ENCODE assay signal across 9 cellular contexts in genomic region chr2:67259581-67260347, GRCh38.
DNase-seq lines count a peak whose midpoint lies in the region; ATAC-seq, FAIRE-seq and TF ChIP-seq lines count a peak whose summit lies in the region.
"Had no signal": no experiment of that assay in that cellular context is flagged by ENCODE, and none has a peak within 500 bp of the region (broad histone marks: within the 10 kb centered on the region; RNA-seq: fewer than 3 reads in every experiment).

No MANE protein-coding gene starts in this region.

- no peaks in the 10 kb centered on the region for H3K27me3 Mint-ChIP-seq in osteocyte (ENCODE audit: unreplicated experiment)
- H3K27me3 Mint-ChIP-seq in progenitor cell of endocrine pancreas: no peaks in the 10 kb centered on the region
- H3K27me3 Mint-ChIP-seq in naive thymus-derived CD4-positive, alpha-beta T cell: peaks cover 0 to 5% (median 1%) of the 10 kb centered on the region in 5 donors
- no peaks in the 10 kb centered on the region for H3K27me3 Mint-ChIP-seq in endothelial cell (ENCODE audit: unreplicated experiment)

- H3K36me3 Mint-ChIP-seq in osteocyte (ENCODE audit: unreplicated experiment) (no peaks in the 10 kb centered on the region), progenitor cell of endocrine pancreas (ENCODE audit: insufficient read depth) (no peaks in the 10 kb centered on the region), endothelial cell (ENCODE audit: low read depth, unreplicated experiment) (no peaks in the 10 kb centered on the region)
- H3K36me3 Mint-ChIP-seq in naive thymus-derived CD4-positive, alpha-beta T cell: no peaks in the 10 kb centered on the region
- H3K36me3 Mint-ChIP-seq: naive B cell had no signal

- POLR2A ChIA-PET in endothelial cell of umbilical vein (lab: Charles Lee): no interaction called here
- POLR2A ChIA-PET in naive thymus-derived CD4-positive, alpha-beta T cell (lab: Charles Lee): interaction anchor here (0.6 kb wide), 1 partner anchor 966 kb away, joined by 4 read pairs; no protein-coding TSS in a partner anchor

- no peaks in the 10 kb centered on the region for H3K36me3 ChIP-seq in endothelial cell of umbilical vein (ENCODE audit: control insufficient read depth in 2 of 2, extremely low read depth in 1 of 2, insufficient read depth in 2 of 2, low read length in 2 of 2)
- no peaks in the 10 kb centered on the region for H3K36me3 ChIP-seq in naive thymus-derived CD4-positive, alpha-beta T cell (ENCODE audit: control insufficient read depth in 2 of 3, insufficient read depth in 3 of 3, low read length in 3 of 3)

- H3K9me1 ChIP-seq in endothelial cell of umbilical vein (replicated peaks; ENCODE audit: control insufficient read depth, extremely low read depth, insufficient read depth, low read length): no peaks in the 10 kb centered on the region

- H3K4me3 Mint-ChIP-seq in osteocyte (ENCODE audit: unreplicated experiment) (no peak overlapping the region), progenitor cell of endocrine pancreas (ENCODE audit: low read depth) (no peak overlapping the region), endothelial cell (ENCODE audit: unreplicated experiment) (no peak overlapping the region)
- H3K4me3 Mint-ChIP-seq in naive thymus-derived CD4-positive, alpha-beta T cell: no peak overlapping the region
- H3K4me3 Mint-ChIP-seq: naive B cell had no signal

- peaks cover 12% of the 10 kb centered on the region for H3K4me1 ChIP-seq in endothelial cell of umbilical vein (ENCODE audit: control insufficient read depth, extremely low read depth, insufficient read depth, low read length)
- H3K4me1 ChIP-seq in naive thymus-derived CD4-positive, alpha-beta T cell (ENCODE audit: control insufficient read depth in 2 of 2, insufficient read depth in 2 of 2, low read length in 2 of 2): no peaks in the 10 kb centered on the region

- no peaks in the 10 kb centered on the region for H3K9me3 ChIP-seq in endothelial cell of umbilical vein (replicated peaks; ENCODE audit: control insufficient read depth, insufficient read depth, low read length)
- no peaks in the 10 kb centered on the region for H3K9me3 ChIP-seq in naive thymus-derived CD4-positive, alpha-beta T cell (ENCODE audit: control insufficient read depth in 2 of 3, low read length in 3 of 3)

- H4K20me1 ChIP-seq in endothelial cell of umbilical vein (replicated peaks; ENCODE audit: control insufficient read depth, extremely low read depth, insufficient read depth, low read length): no peaks in the 10 kb centered on the region

- H3K4me1 Mint-ChIP-seq in osteocyte (ENCODE audit: unreplicated experiment): peaks cover 40% of the 10 kb centered on the region
- H3K4me1 Mint-ChIP-seq in progenitor cell of endocrine pancreas (ENCODE audit: low read depth): peaks cover 1% of the 10 kb centered on the region
- H3K4me1 Mint-ChIP-seq in naive thymus-derived CD4-positive, alpha-beta T cell: no peaks in the 10 kb centered on the region
- H3K4me1 Mint-ChIP-seq in endothelial cell (ENCODE audit: unreplicated experiment): no peaks in the 10 kb centered on the region
- H3K4me1 Mint-ChIP-seq: naive B cell had no signal

- H3K4me2 ChIP-seq in endothelial cell of umbilical vein (ENCODE audit: insufficient read depth, low read length): peak overlapping the region; percentile 2

- BruUV-seq in endothelial cell of umbilical vein (replicated peaks; lab: Mats Ljungman, UMichigan): no TSS peak

- CTCF ChIA-PET in endothelial cell of umbilical vein (lab: Charles Lee): interaction anchor here (0.7 kb wide), 1 partner anchor 391 kb away, joined by 3 read pairs; no protein-coding TSS in a partner anchor
- CTCF ChIA-PET in naive thymus-derived CD4-positive, alpha-beta T cell (lab: Charles Lee): no interaction called here

- H3K4me3 ChIP-seq in endothelial cell of umbilical vein (replicated peaks in 1 of 3; ENCODE audit: insufficient read depth in 1 of 3, low read depth in 1 of 3, low read length in 3 of 3): no peak overlapping the region
- no peak overlapping the region for H3K4me3 ChIP-seq in naive thymus-derived CD4-positive, alpha-beta T cell (ENCODE audit: low read length)

- peak overlapping the region; percentile 25 for H2AFZ ChIP-seq in endothelial cell of umbilical vein (ENCODE audit: low read depth, low read length)

- intact Hi-C loops in endothelial cell of umbilical vein (cut with micrococcal nuclease): no loop called here
- intact Hi-C loops in naive thymus-derived CD4-positive, alpha-beta T cell (cut with micrococcal nuclease): no loop called here

- H3K79me2 ChIP-seq in endothelial cell of umbilical vein (ENCODE audit: control insufficient read depth, insufficient read depth, low read length): no peaks in the 10 kb centered on the region

- H3K27me3 ChIP-seq in endothelial cell of umbilical vein (ENCODE audit: control insufficient read depth in 2 of 2, insufficient read depth in 2 of 2, low read length in 2 of 2): no peaks in the 10 kb centered on the region
- no peaks in the 10 kb centered on the region for H3K27me3 ChIP-seq in naive thymus-derived CD4-positive, alpha-beta T cell (ENCODE audit: control insufficient read depth in 2 of 2, insufficient read depth in 2 of 2, low read length in 2 of 2)

- DNase-seq in DMS 273 (lab: John Stamatoyannopoulos, UW; ENCODE audit: unreplicated experiment): peak; percentile 63
- DNase-seq in NCI-H2196 treated with DMSO at 0.1 percent for 48 hours (lab: John Stamatoyannopoulos, UW; ENCODE audit: unreplicated experiment): peak; percentile 9
- DNase-seq in endothelial cell of umbilical vein (ENCODE audit: low read depth, low spot score): peak; percentile 61
- DNase-seq in osteocyte (ENCODE audit: extremely low spot score, unreplicated experiment): no peak
- no peak for DNase-seq in progenitor cell of endocrine pancreas (ENCODE audit: low spot score, unreplicated experiment)
- DNase-seq in naive thymus-derived CD4-positive, alpha-beta T cell: no peak
- no peak for DNase-seq in COLO829 (ENCODE audit: low spot score)
- no peak for DNase-seq in endothelial cell (ENCODE audit: low spot score)
- DNase-seq: naive B cell had no signal

- no peak overlapping the region for H3K9ac ChIP-seq in endothelial cell of umbilical vein (replicated peaks; ENCODE audit: extremely low read depth, insufficient read depth, low read length)

- dilution Hi-C loops in endothelial cell of umbilical vein (cut with MboI; ENCODE audit: extremely low pct_ligation_motif_present, low sequenced_read_pairs): no loop called here

- H3K27ac Mint-ChIP-seq in osteocyte (ENCODE audit: unreplicated experiment): peak overlapping the region; percentile 87
- no peak overlapping the region for H3K27ac Mint-ChIP-seq in progenitor cell of endocrine pancreas
- no peak overlapping the region for H3K27ac Mint-ChIP-seq in naive thymus-derived CD4-positive, alpha-beta T cell
- H3K27ac Mint-ChIP-seq in endothelial cell (ENCODE audit: unreplicated experiment): no peak overlapping the region
- H3K27ac Mint-ChIP-seq: naive B cell had no signal

- peak overlapping the region; percentile 1 for H3K27ac ChIP-seq in endothelial cell of umbilical vein (ENCODE audit: insufficient read depth, low read depth, low read length)
- no peak overlapping the region for H3K27ac ChIP-seq in naive thymus-derived CD4-positive, alpha-beta T cell (ENCODE audit: low read depth, low read length)

- TF ChIP-seq POLR2A in endothelial cell of umbilical vein (IDR thresholded peaks at IDR 0.05; ENCODE audit: low read depth, low read length): no peak

- H3K9me3 Mint-ChIP-seq in osteocyte (ENCODE audit: unreplicated experiment): no peaks in the 10 kb centered on the region
- H3K9me3 Mint-ChIP-seq in progenitor cell of endocrine pancreas (ENCODE audit: low read depth): no peaks in the 10 kb centered on the region
- peaks cover 0 to 4% (median 3%) of the 10 kb centered on the region in 11 donors for H3K9me3 Mint-ChIP-seq in naive thymus-derived CD4-positive, alpha-beta T cell
- no peaks in the 10 kb centered on the region for H3K9me3 Mint-ChIP-seq in endothelial cell (ENCODE audit: unreplicated experiment)
- H3K9me3 Mint-ChIP-seq: naive B cell had no signal

- ATAC-seq in naive thymus-derived CD4-positive, alpha-beta T cell: no peak

- peak; percentile 77 for FAIRE-seq in endothelial cell of umbilical vein (lab: Jason Lieb, UNC)

- no peak for TF ChIP-seq CTCF in endothelial cell of umbilical vein (IDR thresholded peaks at IDR 0.05; ENCODE audit: extremely low read depth in 1 of 2, insufficient read depth in 1 of 2, low read depth in 1 of 2, low read length in 2 of 2)
- no peak for TF ChIP-seq CTCF in osteocyte (IDR thresholded peaks at IDR 0.05)
- TF ChIP-seq CTCF in progenitor cell of endocrine pancreas (IDR thresholded peaks at IDR 0.05; ENCODE audit: unreplicated experiment): no peak
- no peak for TF ChIP-seq CTCF in endothelial cell (IDR thresholded peaks at IDR 0.05; ENCODE audit: unreplicated experiment)

TF ChIP-seq in endothelial cell of umbilical vein, 7 proteins besides CTCF, POLR2A, EP300 and RAD21:
- TF ChIP-seq JUN (IDR thresholded peaks at IDR 0.05; ENCODE audit: borderline replicate concordance, insufficient read depth, insufficient read length, low read depth) (no peak), MAX (IDR thresholded peaks at IDR 0.05; ENCODE audit: insufficient read depth, insufficient read length) (no peak), FOS (IDR thresholded peaks at IDR 0.05; ENCODE audit: borderline replicate concordance, insufficient read depth, low read length) (peak; percentile 62), GATA2 (IDR thresholded peaks at IDR 0.05; ENCODE audit: insufficient read depth, insufficient read length, low read depth, low read length) (peak; percentile 54)

Comparison
In these comparisons a context has a peak if more than half of its experiments do, and no peak if none do; other contexts are left out.
1. DNase-seq: peak in DMS 273 (single experiment), NCI-H2196 treated with DMSO at 0.1 percent for 48 hours (single experiment) and endothelial cell of umbilical vein (single experiment); none in osteocyte (single experiment), progenitor cell of endocrine pancreas (single experiment), naive thymus-derived CD4-positive, alpha-beta T cell (0 of 9), COLO829 (single experiment) and endothelial cell (single experiment).